Comparison of ENCODE assay signal across 12 cellular contexts in the genomic region with DNA sequence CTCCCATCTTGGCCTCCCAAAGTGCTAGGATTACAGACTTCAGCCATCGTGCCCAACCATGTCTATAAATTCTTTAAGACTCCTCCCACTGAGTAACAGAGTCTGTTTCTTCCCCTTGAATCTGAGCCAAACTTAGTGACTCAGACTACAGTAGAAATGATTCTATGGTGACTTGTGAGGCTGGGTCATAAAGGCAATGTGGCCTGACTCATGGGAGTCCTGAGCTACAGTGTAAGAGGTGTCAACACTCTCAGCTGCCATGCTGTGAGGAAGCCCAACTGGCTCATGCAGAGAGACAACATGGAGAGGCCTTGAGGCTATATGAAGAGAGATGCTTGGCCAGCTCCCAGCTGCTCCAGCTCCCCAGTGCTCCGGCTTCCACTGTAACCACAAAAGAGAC. TPM values are rescaled to one million over a fixed set of nuclear protein-coding genes. Genes with fewer than 3 reads are reported as not detected.
A peak's percentile ranks its signal among the peaks of the same experiment; 100 is the strongest.
DNase-seq lines count a peak whose midpoint lies in the region; ATAC-seq, FAIRE-seq and TF ChIP-seq lines count a peak whose summit lies in the region.
"Had no signal": no experiment of that assay in that cellular context is flagged by ENCODE, and none has a peak within 500 bp of the region (broad histone marks: within the 10 kb centered on the region; RNA-seq: fewer than 3 reads in every experiment).

No MANE protein-coding gene starts in this region.

- no peak for TF ChIP-seq RAD21 in HepG2 (CRISPR knock-in tag; IDR thresholded peaks at IDR 0.05)

- no peaks in the 10 kb centered on the region for H3K9me3 ChIP-seq in HepG2 (ENCODE audit: low read length)

- ATAC-seq in HepG2 (no peak), HG03135 (IDR thresholded peaks at IDR 0.05; ENCODE audit: unreplicated experiment) (no peak), Right ventricle myocardium inferior (no peak), GM18873 (IDR thresholded peaks at IDR 0.05; ENCODE audit: low FRiP score, unreplicated experiment) (no peak)

- H2AFZ ChIP-seq in HepG2 (ENCODE audit: low read length) = no peak overlapping the region

- WGBS in HepG2 (ENCODE audit: low lambda C conversion rate) = 79% methylated on average over 2 of the region's 2 CpGs

- POLR2A ChIA-PET in HepG2 (lab: Yijun Ruan, JAX) = interaction anchor here (1.3 kb wide), 1 partner anchor 12 kb away, joined by 3 read pairs; no protein-coding TSS in a partner anchor

- H3K4me2 ChIP-seq in HepG2 (ENCODE audit: low read depth, low read length) = no peak overlapping the region

- peaks cover 16% of the 10 kb centered on the region for H3K4me1 ChIP-seq in HepG2 (ENCODE audit: insufficient read depth, low read length)

- H3K9ac ChIP-seq in HepG2 (ENCODE audit: insufficient read depth, low read depth, low read length) = no peak overlapping the region

- no TSS peak for BruUV-seq in HepG2 (replicated peaks; lab: Mats Ljungman, UMichigan)

- FAIRE-seq in HepG2 (lab: Jason Lieb, UNC) = no peak
- FAIRE-seq: endometrium had no signal

- H3K27me3 ChIP-seq in HepG2 (ENCODE audit: control insufficient read depth in 1 of 2, insufficient read depth in 2 of 2, low read length in 2 of 2) = no peaks in the 10 kb centered on the region

- no peaks in the 10 kb centered on the region for H3K36me3 ChIP-seq in HepG2 (replicated peaks in 1 of 2; ENCODE audit: control insufficient read depth in 1 of 2, insufficient read depth in 2 of 2, low read length in 2 of 2)

- 0 out of 4 replicates have a peak, but pooled peaks of 1 of the 2 experiments have one; percentile 22 for TF ChIP-seq EP300 in HepG2 (IDR thresholded peaks at IDR 0.05; ENCODE audit: low read depth in 2 of 2, low read length in 2 of 2)
- TF ChIP-seq EP300 in HepG2 (CRISPR knock-in tag; IDR thresholded peaks at IDR 0.05; ENCODE audit: borderline replicate concordance) = 0 out of 2 replicates have a peak, but pooled peaks have one; percentile 32

- TF ChIP-seq POLR2A in HepG2 (IDR thresholded peaks at IDR 0.05; ENCODE audit: insufficient read depth in 1 of 2, low read depth in 2 of 2, low read length in 2 of 2) = no peak

- no peaks in the 10 kb centered on the region for H4K20me1 ChIP-seq in HepG2 (ENCODE audit: insufficient read depth, low read length)

- in situ Hi-C loops in KBM-7 (cut with MboI; ENCODE audit: low pct_unique_long_range_greater_than_20kb, low sequenced_read_pairs) = no loop called here
- in situ Hi-C loops in HepG2 (cut with HindIII; ENCODE audit: extremely low pct_ligation_motif_present, low pct_unique_long_range_greater_than_20kb) = no loop called here

- intact Hi-C loops in HepG2 (cut with micrococcal nuclease; ENCODE audit: unreplicated experiment) = no loop called here
- intact Hi-C loops in Right ventricle myocardium inferior (cut with DNase I) = no loop called here

- no peak overlapping the region for H3K4me3 ChIP-seq in HepG2 (replicated peaks in 1 of 3; ENCODE audit: insufficient read depth in 1 of 3, low read depth in 2 of 3, low read length in 3 of 3)

- H3K79me2 ChIP-seq in HepG2 (ENCODE audit: insufficient read depth, low read length) = peaks cover 6% of the 10 kb centered on the region

- CTCF ChIA-PET in HepG2 (lab: Yijun Ruan, JAX; ENCODE audit: low intra/inter-chr PET ratio, low total read pairs) = no interaction called here

- DNase-seq in CD1c-positive myeloid dendritic cell (ENCODE audit: extremely low spot score) (peak; percentile 82), KBM-7 (peak; percentile 59), HepG2 (ENCODE audit: low spot score) (peak; percentile 74), cerebellar cortex (ENCODE audit: low spot score) (no peak), Right ventricle myocardium inferior (ENCODE audit: missing footprints) (no peak)
- peak; percentile 65 for DNase-seq in activated naive CD4-positive, alpha-beta T cell treated with anti-CD3 and anti-CD28 coated beads, Interleukin-2, amount 50 U/mL, for 16 hours
- DNase-seq: H9, natural killer cell, NCI-H1436 treated with DMSO at 0.1 percent for 48 hours had no signal

- TF ChIP-seq CTCF in HepG2 (CRISPR knock-in tag; IDR thresholded peaks at IDR 0.05) = no peak

- H3K27ac ChIP-seq in HepG2 (ENCODE audit: extremely low read length, insufficient read depth, low read length) = no peak overlapping the region

RNA-seq across cellular contexts. Expression of a gene that starts 5.2 kb away (rescaled TPM):
- 28.4 and 32.3 TPM in 2 replicates for total RNA-seq in HepG2 (2016; rRNA removed; fragmentation: Illumina TruSeq; extraction: Trizol)
- total RNA-seq in HepG2 (2016; cell fraction: cytosol; rRNA removed; fragmentation: Illumina TruSeq; extraction: Trizol; ENCODE audit: low read depth) = 13.5 and 19.5 TPM in 2 replicates
- total RNA-seq in HepG2 (2016; cell fraction: insoluble cytoplasmic fraction; rRNA removed; fragmentation: Illumina TruSeq; extraction: Trizol) = 26.0 and 33.1 TPM in 2 replicates
- 30.9 and 37.0 TPM in 2 replicates for total RNA-seq in HepG2 (2016; cell fraction: membrane; rRNA removed; fragmentation: Illumina TruSeq; extraction: Trizol)
- 18.0 and 19.9 TPM in 2 replicates for total RNA-seq in HepG2 (2016; cell fraction: nucleus; rRNA removed; fragmentation: Illumina TruSeq; extraction: Trizol)
- polyA plus RNA-seq in HepG2 (2011; rRNA removed) = 49.4 and 63.3 TPM in 2 replicates
- polyA plus RNA-seq in HepG2 (2011; cell fraction: cytosol; rRNA removed) = 69.4 and 90.4 TPM in 2 replicates
- 68.6 and 73.2 TPM in 2 replicates for polyA plus RNA-seq in HepG2 (2011; cell fraction: nucleus; rRNA removed)
- 32.8 and 45.8 TPM in 2 replicates for polyA plus RNA-seq in HepG2 (2012)
- polyA plus RNA-seq in HepG2 (2016; cell fraction: cytosol; fragmentation: Illumina TruSeq; extraction: Trizol; ENCODE audit: low read depth) = 30.7 and 34.2 TPM in 2 replicates
- 54.0 and 55.2 TPM in 2 replicates for polyA plus RNA-seq in HepG2 (2016; cell fraction: insoluble cytoplasmic fraction; fragmentation: Illumina TruSeq; extraction: Trizol; ENCODE audit: low read depth)
- 61.7 and 66.8 TPM in 2 replicates for polyA plus RNA-seq in HepG2 (2016; cell fraction: membrane; fragmentation: Illumina TruSeq; extraction: Trizol; ENCODE audit: low read depth)
- 79.0 and 79.1 TPM in 2 replicates for polyA plus RNA-seq in HepG2 (2016; cell fraction: nucleus; fragmentation: Illumina TruSeq; extraction: Trizol; ENCODE audit: insufficient read depth, low read depth)
- polyA minus RNA-seq in HepG2 (2011; rRNA and poly(A)+ RNA removed; ENCODE audit: low replicate concordance) = 1.6 and 52.5 TPM in 2 replicates
- polyA minus RNA-seq in HepG2 (2011; cell fraction: cytosol; rRNA and poly(A)+ RNA removed) = 32.5 and 33.1 TPM in 2 replicates
- polyA minus RNA-seq in HepG2 (2011; cell fraction: nucleus; rRNA and poly(A)+ RNA removed) = 10.7 and 15.0 TPM in 2 replicates
- 19.8 TPM for total RNA-seq in Right ventricle myocardium inferior

RNA-seq across cellular contexts. Expression of a gene that starts 16.3 kb away (rescaled TPM):
- total RNA-seq in HepG2 (2016; rRNA removed; fragmentation: Illumina TruSeq; extraction: Trizol) = 12.1 and 18.7 TPM in 2 replicates
- total RNA-seq in HepG2 (2016; cell fraction: cytosol; rRNA removed; fragmentation: Illumina TruSeq; extraction: Trizol; ENCODE audit: low read depth) = 5.2 and 6.4 TPM in 2 replicates
- 10.8 and 18.0 TPM in 2 replicates for total RNA-seq in HepG2 (2016; cell fraction: insoluble cytoplasmic fraction; rRNA removed; fragmentation: Illumina TruSeq; extraction: Trizol)
- 19.3 and 22.7 TPM in 2 replicates for total RNA-seq in HepG2 (2016; cell fraction: membrane; rRNA removed; fragmentation: Illumina TruSeq; extraction: Trizol)
- 14.7 and 17.3 TPM in 2 replicates for total RNA-seq in HepG2 (2016; cell fraction: nucleus; rRNA removed; fragmentation: Illumina TruSeq; extraction: Trizol)
- 10.0 and 11.5 TPM in 2 replicates for polyA plus RNA-seq in HepG2 (2011; rRNA removed)
- polyA plus RNA-seq in HepG2 (2011; cell fraction: cytosol; rRNA removed) = 5.9 and 7.7 TPM in 2 replicates
- polyA plus RNA-seq in HepG2 (2011; cell fraction: nucleus; rRNA removed) = 33.8 and 40.6 TPM in 2 replicates
- polyA plus RNA-seq in HepG2 (2012) = 33.1 and 35.1 TPM in 2 replicates
- polyA plus RNA-seq in HepG2 (2016; cell fraction: cytosol; fragmentation: Illumina TruSeq; extraction: Trizol; ENCODE audit: low read depth) = 9.1 and 11.5 TPM in 2 replicates
- 37.4 and 47.0 TPM in 2 replicates for polyA plus RNA-seq in HepG2 (2016; cell fraction: insoluble cytoplasmic fraction; fragmentation: Illumina TruSeq; extraction: Trizol; ENCODE audit: low read depth)
- polyA plus RNA-seq in HepG2 (2016; cell fraction: membrane; fragmentation: Illumina TruSeq; extraction: Trizol; ENCODE audit: low read depth) = 35.3 and 38.7 TPM in 2 replicates
- 63.1 and 67.8 TPM in 2 replicates for polyA plus RNA-seq in HepG2 (2016; cell fraction: nucleus; fragmentation: Illumina TruSeq; extraction: Trizol; ENCODE audit: insufficient read depth, low read depth)
- polyA minus RNA-seq in HepG2 (2011; rRNA and poly(A)+ RNA removed; ENCODE audit: low replicate concordance) = 2.4 and 12.0 TPM in 2 replicates
- polyA minus RNA-seq in HepG2 (2011; cell fraction: cytosol; rRNA and poly(A)+ RNA removed) = 11.2 and 12.0 TPM in 2 replicates
- polyA minus RNA-seq in HepG2 (2011; cell fraction: nucleus; rRNA and poly(A)+ RNA removed) = 9.6 and 12.7 TPM in 2 replicates
- 16.5 TPM for total RNA-seq in Right ventricle myocardium inferior

RNA-seq across cellular contexts. Expression of a gene that starts 38.9 kb away (rescaled TPM):
- 106 and 115 TPM in 2 replicates for total RNA-seq in HepG2 (2016; rRNA removed; fragmentation: Illumina TruSeq; extraction: Trizol)
- 40.1 and 45.0 TPM in 2 replicates for total RNA-seq in HepG2 (2016; cell fraction: cytosol; rRNA removed; fragmentation: Illumina TruSeq; extraction: Trizol; ENCODE audit: low read depth)
- 106 and 115 TPM in 2 replicates for total RNA-seq in HepG2 (2016; cell fraction: insoluble cytoplasmic fraction; rRNA removed; fragmentation: Illumina TruSeq; extraction: Trizol)
- total RNA-seq in HepG2 (2016; cell fraction: membrane; rRNA removed; fragmentation: Illumina TruSeq; extraction: Trizol) = 107 and 130 TPM in 2 replicates
- total RNA-seq in HepG2 (2016; cell fraction: nucleus; rRNA removed; fragmentation: Illumina TruSeq; extraction: Trizol) = 47.6 and 54.9 TPM in 2 replicates
- 150 and 241 TPM in 2 replicates for polyA plus RNA-seq in HepG2 (2011; rRNA removed)
- polyA plus RNA-seq in HepG2 (2011; cell fraction: cytosol; rRNA removed) = 165 and 177 TPM in 2 replicates
- 122 and 148 TPM in 2 replicates for polyA plus RNA-seq in HepG2 (2011; cell fraction: nucleus; rRNA removed)
- 78.0 and 193 TPM in 2 replicates for polyA plus RNA-seq in HepG2 (2012)
- 33.6 and 42.0 TPM in 2 replicates for polyA plus RNA-seq in HepG2 (2016; cell fraction: cytosol; fragmentation: Illumina TruSeq; extraction: Trizol; ENCODE audit: low read depth)
- polyA plus RNA-seq in HepG2 (2016; cell fraction: insoluble cytoplasmic fraction; fragmentation: Illumina TruSeq; extraction: Trizol; ENCODE audit: low read depth) = 99.1 and 105 TPM in 2 replicates
- polyA plus RNA-seq in HepG2 (2016; cell fraction: membrane; fragmentation: Illumina TruSeq; extraction: Trizol; ENCODE audit: low read depth) = 76.6 and 88.5 TPM in 2 replicates
- 77.9 and 79.0 TPM in 2 replicates for polyA plus RNA-seq in HepG2 (2016; cell fraction: nucleus; fragmentation: Illumina TruSeq; extraction: Trizol; ENCODE audit: insufficient read depth, low read depth)
- 66.9 and 301 TPM in 2 replicates for polyA minus RNA-seq in HepG2 (2011; rRNA and poly(A)+ RNA removed; ENCODE audit: low replicate concordance)
- polyA minus RNA-seq in HepG2 (2011; cell fraction: cytosol; rRNA and poly(A)+ RNA removed) = 115 and 151 TPM in 2 replicates
- 35.9 and 65.3 TPM in 2 replicates for polyA minus RNA-seq in HepG2 (2011; cell fraction: nucleus; rRNA and poly(A)+ RNA removed)
- total RNA-seq in Right ventricle myocardium inferior = 0.65 TPM

RNA-seq across cellular contexts. Expression of a gene that starts 44.3 kb away (rescaled TPM):
- total RNA-seq in HepG2 (2016; rRNA removed; fragmentation: Illumina TruSeq; extraction: Trizol) (56.2 and 63.0 TPM in 2 replicates), Right ventricle myocardium inferior (11.0 TPM)
- total RNA-seq in HepG2 (2016; cell fraction: cytosol; rRNA removed; fragmentation: Illumina TruSeq; extraction: Trizol; ENCODE audit: low read depth) = 12.1 and 12.3 TPM in 2 replicates
- total RNA-seq in HepG2 (2016; cell fraction: insoluble cytoplasmic fraction; rRNA removed; fragmentation: Illumina TruSeq; extraction: Trizol) = 49.2 and 64.0 TPM in 2 replicates
- 45.3 and 47.4 TPM in 2 replicates for total RNA-seq in HepG2 (2016; cell fraction: membrane; rRNA removed; fragmentation: Illumina TruSeq; extraction: Trizol)
- total RNA-seq in HepG2 (2016; cell fraction: nucleus; rRNA removed; fragmentation: Illumina TruSeq; extraction: Trizol) = 28.6 and 30.4 TPM in 2 replicates
- 43.8 and 46.6 TPM in 2 replicates for polyA plus RNA-seq in HepG2 (2011; rRNA removed)
- polyA plus RNA-seq in HepG2 (2011; cell fraction: cytosol; rRNA removed) = 44.4 and 45.0 TPM in 2 replicates
- 21.2 and 22.1 TPM in 2 replicates for polyA plus RNA-seq in HepG2 (2011; cell fraction: nucleus; rRNA removed)
- 37.3 and 43.5 TPM in 2 replicates for polyA plus RNA-seq in HepG2 (2012)
- 8.1 and 9.0 TPM in 2 replicates for polyA plus RNA-seq in HepG2 (2016; cell fraction: cytosol; fragmentation: Illumina TruSeq; extraction: Trizol; ENCODE audit: low read depth)
- polyA plus RNA-seq in HepG2 (2016; cell fraction: insoluble cytoplasmic fraction; fragmentation: Illumina TruSeq; extraction: Trizol; ENCODE audit: low read depth) = 75.7 and 81.5 TPM in 2 replicates
- polyA plus RNA-seq in HepG2 (2016; cell fraction: membrane; fragmentation: Illumina TruSeq; extraction: Trizol; ENCODE audit: low read depth) = 37.6 and 38.3 TPM in 2 replicates
- polyA plus RNA-seq in HepG2 (2016; cell fraction: nucleus; fragmentation: Illumina TruSeq; extraction: Trizol; ENCODE audit: insufficient read depth, low read depth) = 57.9 and 60.5 TPM in 2 replicates
- 9.3 and 53.1 TPM in 2 replicates for polyA minus RNA-seq in HepG2 (2011; rRNA and poly(A)+ RNA removed; ENCODE audit: low replicate concordance)
- polyA minus RNA-seq in HepG2 (2011; cell fraction: cytosol; rRNA and poly(A)+ RNA removed) = 31.3 and 34.6 TPM in 2 replicates
- polyA minus RNA-seq in HepG2 (2011; cell fraction: nucleus; rRNA and poly(A)+ RNA removed) = 16.1 and 17.3 TPM in 2 replicates

RNA-seq across cellular contexts. Expression of a gene that starts 51.1 kb away (rescaled TPM):
- total RNA-seq in HepG2 (2016; rRNA removed; fragmentation: Illumina TruSeq; extraction: Trizol) (3.8 and 4.7 TPM in 2 replicates), Right ventricle myocardium inferior (5.4 TPM)
- 0.51 and 1.3 TPM in 2 replicates for total RNA-seq in HepG2 (2016; cell fraction: cytosol; rRNA removed; fragmentation: Illumina TruSeq; extraction: Trizol; ENCODE audit: low read depth)
- total RNA-seq in HepG2 (2016; cell fraction: insoluble cytoplasmic fraction; rRNA removed; fragmentation: Illumina TruSeq; extraction: Trizol) = 3.1 and 5.0 TPM in 2 replicates
- total RNA-seq in HepG2 (2016; cell fraction: membrane; rRNA removed; fragmentation: Illumina TruSeq; extraction: Trizol) = 2.0 and 2.7 TPM in 2 replicates
- 9.9 and 10.7 TPM in 2 replicates for total RNA-seq in HepG2 (2016; cell fraction: nucleus; rRNA removed; fragmentation: Illumina TruSeq; extraction: Trizol)
- 18.2 and 20.6 TPM in 2 replicates for polyA plus RNA-seq in HepG2 (2011; rRNA removed)
- 10.7 and 11.6 TPM in 2 replicates for polyA plus RNA-seq in HepG2 (2011; cell fraction: cytosol; rRNA removed)
- 25.9 and 27.9 TPM in 2 replicates for polyA plus RNA-seq in HepG2 (2011; cell fraction: nucleus; rRNA removed)
- 17.5 and 20.7 TPM in 2 replicates for polyA plus RNA-seq in HepG2 (2012)
- polyA plus RNA-seq in HepG2 (2016; cell fraction: cytosol; fragmentation: Illumina TruSeq; extraction: Trizol; ENCODE audit: low read depth) = 4.3 and 5.1 TPM in 2 replicates
- polyA plus RNA-seq in HepG2 (2016; cell fraction: insoluble cytoplasmic fraction; fragmentation: Illumina TruSeq; extraction: Trizol; ENCODE audit: low read depth) = 13.8 and 15.5 TPM in 2 replicates
- polyA plus RNA-seq in HepG2 (2016; cell fraction: membrane; fragmentation: Illumina TruSeq; extraction: Trizol; ENCODE audit: low read depth) = 7.8 and 8.1 TPM in 2 replicates
- polyA plus RNA-seq in HepG2 (2016; cell fraction: nucleus; fragmentation: Illumina TruSeq; extraction: Trizol; ENCODE audit: insufficient read depth, low read depth) = 37.7 and 37.8 TPM in 2 replicates
- polyA minus RNA-seq in HepG2 (2011; rRNA and poly(A)+ RNA removed; ENCODE audit: low replicate concordance) = 1.7 and 6.2 TPM in 2 replicates
- 2.8 and 3.7 TPM in 2 replicates for polyA minus RNA-seq in HepG2 (2011; cell fraction: cytosol; rRNA and poly(A)+ RNA removed)
- 16.1 and 18.5 TPM in 2 replicates for polyA minus RNA-seq in HepG2 (2011; cell fraction: nucleus; rRNA and poly(A)+ RNA removed)

Comparison
In these comparisons a context has a peak if more than half of its experiments do, and no peak if none do; other contexts are left out.
1. DNase-seq: peak in CD1c-positive myeloid dendritic cell (single experiment), KBM-7 (single experiment), activated naive CD4-positive, alpha-beta T cell treated with anti-CD3 and anti-CD28 coated beads, Interleukin-2, amount 50 U/mL, for 16 hours (single experiment) and HepG2 (single experiment); none in cerebellar cortex (single experiment) and Right ventricle myocardium inferior (single experiment).
2. RNA of a gene that starts 38.9 kb away (total RNA-seq): 40.1 to 130 TPM in HepG2; 0.65 TPM in Right ventricle myocardium inferior (single experiment); every median in the first group is over 10 times any median in the second.